1 cellular context compared by ENCODE assay signal in the genomic region with DNA sequence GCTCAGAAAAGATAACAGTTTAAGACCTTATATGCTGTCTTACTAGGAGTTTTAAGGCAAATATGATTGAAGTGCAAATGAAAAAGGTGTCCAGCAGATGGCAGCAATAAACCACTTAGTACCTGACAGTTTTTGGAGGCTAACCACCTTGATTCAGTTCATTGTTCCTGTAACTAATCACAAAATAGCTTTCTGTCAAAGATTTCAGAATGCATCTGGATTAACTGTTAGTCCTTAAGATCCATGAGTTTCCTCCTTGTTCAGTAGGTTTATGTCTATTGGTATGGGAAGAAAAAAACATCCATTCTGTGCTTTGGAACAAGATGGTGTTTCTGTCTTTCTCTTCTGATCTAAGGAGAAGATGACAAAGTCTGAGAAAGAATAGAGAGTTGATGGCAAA.
TF ChIP-seq lines count a peak whose summit lies in the region.

No MANE protein-coding gene starts in this region.

TF ChIP-seq in HCT116, 20 proteins besides CTCF, POLR2A, EP300 and RAD21 (continued from another document):
- TF ChIP-seq, protein P1, sequence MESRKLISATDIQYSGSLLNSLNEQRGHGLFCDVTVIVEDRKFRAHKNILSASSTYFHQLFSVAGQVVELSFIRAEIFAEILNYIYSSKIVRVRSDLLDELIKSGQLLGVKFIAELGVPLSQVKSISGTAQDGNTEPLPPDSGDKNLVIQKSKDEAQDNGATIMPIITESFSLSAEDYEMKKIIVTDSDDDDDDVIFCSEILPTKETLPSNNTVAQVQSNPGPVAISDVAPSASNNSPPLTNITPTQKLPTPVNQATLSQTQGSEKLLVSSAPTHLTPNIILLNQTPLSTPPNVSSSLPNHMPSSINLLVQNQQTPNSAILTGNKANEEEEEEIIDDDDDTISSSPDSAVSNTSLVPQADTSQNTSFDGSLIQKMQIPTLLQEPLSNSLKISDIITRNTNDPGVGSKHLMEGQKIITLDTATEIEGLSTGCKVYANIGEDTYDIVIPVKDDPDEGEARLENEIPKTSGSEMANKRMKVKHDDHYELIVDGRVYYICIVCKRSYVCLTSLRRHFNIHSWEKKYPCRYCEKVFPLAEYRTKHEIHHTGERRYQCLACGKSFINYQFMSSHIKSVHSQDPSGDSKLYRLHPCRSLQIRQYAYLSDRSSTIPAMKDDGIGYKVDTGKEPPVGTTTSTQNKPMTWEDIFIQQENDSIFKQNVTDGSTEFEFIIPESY (IDR thresholded peaks at IDR 0.05; ENCODE audit: extremely low read depth, insufficient replicate concordance, low read length): no peak
- TF ChIP-seq YY1 (IDR thresholded peaks at IDR 0.05; ENCODE audit: extremely low read depth, insufficient replicate concordance, low read depth, low read length) (no peak), FOSL1 (IDR thresholded peaks at IDR 0.05; ENCODE audit: low read depth) (no peak), JUND (IDR thresholded peaks at IDR 0.05) (no peak), CEBPB (IDR thresholded peaks at IDR 0.05; ENCODE audit: low read depth) (no peak), EZH2 (IDR thresholded peaks at IDR 0.05) (no peak)
- TF ChIP-seq, protein P2, sequence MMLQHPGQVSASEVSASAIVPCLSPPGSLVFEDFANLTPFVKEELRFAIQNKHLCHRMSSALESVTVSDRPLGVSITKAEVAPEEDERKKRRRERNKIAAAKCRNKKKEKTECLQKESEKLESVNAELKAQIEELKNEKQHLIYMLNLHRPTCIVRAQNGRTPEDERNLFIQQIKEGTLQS (IDR thresholded peaks at IDR 0.05): no peak
TF ChIP-seq in HCT116: peak in this region for 0.
